ENCODE assay signal across 19 cellular contexts in genomic region chr1:200861937-200862647, GRCh38. TPM values are rescaled to one million over a fixed set of nuclear protein-coding genes. Genes with fewer than 3 reads are reported as not detected.
DNase-seq lines count a peak whose midpoint lies in the region; ATAC-seq and TF ChIP-seq lines count a peak whose summit lies in the region.
"Had no signal": no experiment of that assay in that cellular context is flagged by ENCODE, and none has a peak within 500 bp of the region (broad histone marks: within the 10 kb centered on the region; RNA-seq: fewer than 3 reads in every experiment).

No MANE protein-coding gene starts in this region.

- no peaks in the 10 kb centered on the region for H3K27me3 Mint-ChIP-seq in endodermal cell (ENCODE audit: insufficient read depth)

- H3K27ac ChIP-seq in endodermal cell (ENCODE audit: low read depth, low read length) = no peak overlapping the region
- no peak overlapping the region for H3K27ac ChIP-seq in gastroesophageal sphincter
- H3K27ac ChIP-seq: colonic mucosa, esophagus muscularis mucosa, lower lobe of right lung, SK-N-MC had no signal

- H3K4me1 ChIP-seq in endodermal cell (ENCODE audit: control insufficient read depth, insufficient read depth, low read length) (no peaks in the 10 kb centered on the region), gastroesophageal sphincter (no peaks in the 10 kb centered on the region)
- H3K4me1 ChIP-seq: colonic mucosa, lower lobe of right lung had no signal

- no peaks in the 10 kb centered on the region for H3K36me3 ChIP-seq in GM06990 (ENCODE audit: control insufficient read depth, insufficient read depth, low read length)
- peaks cover 46% of the 10 kb centered on the region for H3K36me3 ChIP-seq in endodermal cell (ENCODE audit: control insufficient read depth, insufficient read depth, low read length)
- peaks cover 4 to 38% of the 10 kb centered on the region in 2 donors for H3K36me3 ChIP-seq in gastroesophageal sphincter
- H3K36me3 ChIP-seq: colonic mucosa had no signal

- no peak for TF ChIP-seq EP300 in gastroesophageal sphincter (IDR thresholded peaks at IDR 0.05)

- 93 to 94% methylated on average over 2 of the region's 2 CpGs for WGBS in endodermal cell (ENCODE audit: insufficient coverage in 1 of 2, insufficient read length in 1 of 2), 2 experiments
- 89 to 95% methylated on average over 1 to 2 of the region's 2 CpGs for WGBS in gastroesophageal sphincter (ENCODE audit: low coverage in 1 of 2), 2 donors

- TF ChIP-seq POLR2A in gastroesophageal sphincter (IDR thresholded peaks at IDR 0.05) = no peak

- H3K4me3 Mint-ChIP-seq in endodermal cell = no peak overlapping the region

- H3K9me3 ChIP-seq in endodermal cell (ENCODE audit: control insufficient read depth, low read length) (no peaks in the 10 kb centered on the region), gastroesophageal sphincter (no peaks in the 10 kb centered on the region)
- H3K9me3 ChIP-seq: colonic mucosa, esophagus muscularis mucosa, lower lobe of right lung, stomach had no signal

- TF ChIP-seq CTCF in GM06990 (IDR thresholded peaks at IDR 0.05; ENCODE audit: insufficient read depth, low read length, poor library complexity, severe bottlenecking) (no peak), endodermal cell (conservative IDR thresholded peaks at IDR 0.05) (no peak), gastroesophageal sphincter (IDR thresholded peaks at IDR 0.05) (no peak)

- no peaks in the 10 kb centered on the region for H3K27me3 ChIP-seq in GM06990 (replicated peaks; ENCODE audit: control insufficient read depth, insufficient read depth, low read length)
- no peaks in the 10 kb centered on the region for H3K27me3 ChIP-seq in endodermal cell (ENCODE audit: control insufficient read depth, insufficient read depth, low read length, poor library complexity, severe bottlenecking)
- no peaks in the 10 kb centered on the region for H3K27me3 ChIP-seq in gastroesophageal sphincter
- H3K27me3 ChIP-seq: colonic mucosa, esophagus muscularis mucosa, stomach had no signal

- H3K27ac Mint-ChIP-seq in endodermal cell = peak overlapping the region; percentile 12

- no peak overlapping the region for H3K9ac ChIP-seq in endodermal cell (ENCODE audit: extremely low read depth, low read length, poor library complexity, severe bottlenecking)

- DNase-seq in GM06990 (ENCODE audit: extremely low read depth, insufficient read length) = peak; percentile 47
- DNase-seq in NOMO-1 treated with DMSO at 0.1 percent for 48 hours (lab: John Stamatoyannopoulos, UW; ENCODE audit: unreplicated experiment) = peak; percentile 50
- DNase-seq in endodermal cell = no peak
- DNase-seq in DMS114 treated with DMSO at 0.1 percent for 48 hours (lab: John Stamatoyannopoulos, UW; ENCODE audit: unreplicated experiment) = no peak
- DNase-seq: amygdala; C1 segment of cervical spinal cord; colonic mucosa; GDM1; lower lobe of right lung; NCI-H187 treated with DMSO at 0.1 percent for 48 hours; stimulated activated CD4-positive, alpha-beta T cell treated with anti-CD3 and anti-CD28 coated beads, Interleukin-4, amount 100 ng/mL, for 24 hours; stomach had no signal

- ATAC-seq in GM18517 (IDR thresholded peaks at IDR 0.05; ENCODE audit: unreplicated experiment) (peak; percentile 33), gastroesophageal sphincter (no peak), GM19023 (IDR thresholded peaks at IDR 0.05; ENCODE audit: unreplicated experiment) (no peak)
- ATAC-seq: K562, lower lobe of right lung, sciatic nerve had no signal

- H3K4me1 Mint-ChIP-seq in endodermal cell = peaks cover 7% of the 10 kb centered on the region

- H3K4me3 ChIP-seq in GM06990 (replicated peaks; ENCODE audit: low read depth, low read length) = no peak overlapping the region
- no peak overlapping the region for H3K4me3 ChIP-seq in endodermal cell (ENCODE audit: low read length)
- H3K4me3 ChIP-seq in gastroesophageal sphincter = no peak overlapping the region
- H3K4me3 ChIP-seq: colonic mucosa, esophagus muscularis mucosa, K562, lower lobe of right lung, SK-N-MC, stomach had no signal

- H3K36me3 Mint-ChIP-seq in endodermal cell (ENCODE audit: low read depth) = peaks cover 8% of the 10 kb centered on the region

- H3K9me3 Mint-ChIP-seq in endodermal cell = no peaks in the 10 kb centered on the region

RNA-seq across cellular contexts. Expression of gene GPR25, which starts 10.7 kb away (rescaled TPM):
- not detected for total RNA-seq in endodermal cell
- polyA plus RNA-seq in endodermal cell (2013, experiment 1 of 2) = not detected
- not detected for polyA plus RNA-seq in endodermal cell (2013, experiment 2 of 2)
- not detected for total RNA-seq in gastroesophageal sphincter
- total RNA-seq: esophagus muscularis mucosa, K562, sciatic nerve, stomach had no signal
- polyA plus RNA-seq: K562 had no signal

RNA-seq across cellular contexts. Expression of gene INAVA, which starts 32.6 kb away (rescaled TPM):
- 10 to 100 TPM; 59.5 to 61.5 TPM for total RNA-seq in endodermal cell
- 27.8 TPM for polyA plus RNA-seq in endodermal cell (2013, experiment 1 of 2)
- 26.1 TPM for polyA plus RNA-seq in endodermal cell (2013, experiment 2 of 2)
- 1 to 10 TPM in 1 of 4 donors, under 1 TPM in 1, not detected in 2; 0.47 to 2.9 TPM for total RNA-seq in gastroesophageal sphincter
- polyA plus RNA-seq: K562 had no signal

Comparison
In these comparisons a context has a peak if more than half of its experiments do, and no peak if none do; other contexts are left out.
1. DNase-seq: peak in GM06990 (single experiment) and NOMO-1 treated with DMSO at 0.1 percent for 48 hours (single experiment); none in endodermal cell (single experiment) and DMS114 treated with DMSO at 0.1 percent for 48 hours (single experiment).
2. RNA of gene INAVA, which starts 32.6 kb away (total RNA-seq): 59.5 to 61.5 TPM in endodermal cell; 0.47 to 2.9 TPM in gastroesophageal sphincter; every median in the first group is over 10 times any median in the second.